14 cellular contexts compared by ENCODE assay signal in genomic region chr2:185578293-185578692, GRCh38.
"Had no signal": no experiment of that assay in that cellular context is flagged by ENCODE, and none has a peak within 500 bp of the region (broad histone marks: within the 10 kb centered on the region; RNA-seq: fewer than 3 reads in every experiment).

No MANE protein-coding gene starts in this region.

- ATAC-seq: activated naive CD4-positive, alpha-beta T cell treated with anti-CD3 and anti-CD28 coated beads, Interleukin-2, amount 50 U/mL, for 72 hours; effector memory CD8-positive, alpha-beta T cell; lower lobe of right lung had no signal

- H3K27me3 Mint-ChIP-seq: brain; dendritic cell treated with granulocyte-macrophage colony-stimulating factor and Interleukin-4, amounts not matched to agents 40 ng/mL and 50 ng/mL, for 4 days; effector memory CD8-positive, alpha-beta T cell had no signal

- DNase-seq: activated CD4-positive, alpha-beta T cell treated with anti-CD3 and anti-CD28 coated beads, Interleukin-2, amount 50 U/mL, for 1 hour; activated CD4-positive, CD25-positive, alpha-beta regulatory T cell; amygdala; effector memory CD8-positive, alpha-beta T cell; hypothalamus; lower lobe of right lung; midbrain; tibial artery had no signal

- H3K27ac ChIP-seq: epithelial cell of prostate, lower lobe of right lung, right atrium auricular region, skin epidermis, tibial artery had no signal

- H3K4me3 Mint-ChIP-seq: brain; dendritic cell treated with granulocyte-macrophage colony-stimulating factor and Interleukin-4, amounts not matched to agents 40 ng/mL and 50 ng/mL, for 4 days; effector memory CD8-positive, alpha-beta T cell had no signal

- H3K36me3 Mint-ChIP-seq: activated naive CD4-positive, alpha-beta T cell treated with anti-CD3 and anti-CD28 coated beads, Interleukin-2, amount 50 U/mL, for 72 hours had no signal

- H3K9me3 ChIP-seq: lower lobe of right lung, right atrium auricular region, tibial artery had no signal

- H3K27ac Mint-ChIP-seq: activated naive CD4-positive, alpha-beta T cell treated with anti-CD3 and anti-CD28 coated beads, Interleukin-2, amount 50 U/mL, for 72 hours; brain; dendritic cell treated with granulocyte-macrophage colony-stimulating factor and Interleukin-4, amounts not matched to agents 40 ng/mL and 50 ng/mL, for 4 days; effector memory CD8-positive, alpha-beta T cell had no signal

- H3K4me3 ChIP-seq: lower lobe of right lung, right atrium auricular region, skin epidermis, tibial artery had no signal

- H3K36me3 ChIP-seq: lower lobe of right lung, right atrium auricular region, tibial artery had no signal
